In genomic region chr10:43683451-43684197, GRCh38 we compare ENCODE assay signal across 9 cellular contexts. TPM values are rescaled to one million over a fixed set of nuclear protein-coding genes. Genes with fewer than 3 reads are reported as not detected.
DNase-seq lines count a peak whose midpoint lies in the region; ATAC-seq and TF ChIP-seq lines count a peak whose summit lies in the region.
"Had no signal": no experiment of that assay in that cellular context is flagged by ENCODE, and none has a peak within 500 bp of the region (broad histone marks: within the 10 kb centered on the region; RNA-seq: fewer than 3 reads in every experiment).

No MANE protein-coding gene starts in this region.

- no peaks in the 10 kb centered on the region for H3K36me3 Mint-ChIP-seq in nephron progenitor cell (ENCODE audit: low read depth)
- H3K36me3 Mint-ChIP-seq: T-cell had no signal

- DNase-seq in DMS53 (lab: John Stamatoyannopoulos, UW) (peak; percentile 33), DMS53 treated with DMSO at 0.1 percent for 48 hours (lab: John Stamatoyannopoulos, UW; ENCODE audit: unreplicated experiment) (no peak), body of pancreas (peak in 1 of 4 donors; percentile 55), nephron progenitor cell (peak; percentile 26), tibial nerve (ENCODE audit: low spot score in 2 of 2) (no peak), G401 (ENCODE audit: low spot score) (no peak)

- peaks cover 4% of the 10 kb centered on the region for H3K9me3 Mint-ChIP-seq in nephron progenitor cell
- H3K9me3 Mint-ChIP-seq: T-cell had no signal

- no peak for ATAC-seq in body of pancreas
- no peak for ATAC-seq in GM18505 (IDR thresholded peaks at IDR 0.05; ENCODE audit: unreplicated experiment)

- H3K27me3 Mint-ChIP-seq in nephron progenitor cell (ENCODE audit: low read depth, poor library complexity) = peaks cover 34% of the 10 kb centered on the region

- H3K4me3 ChIP-seq in body of pancreas (no peak overlapping the region), tibial nerve (no peak overlapping the region)

- intact Hi-C loops in body of pancreas (cut with DNase I) = no loop called here

- H3K27ac ChIP-seq in body of pancreas (no peak overlapping the region), tibial nerve (no peak overlapping the region)

- peak; percentile 36 for TF ChIP-seq RAD21 in Ishikawa (IDR thresholded peaks at IDR 0.05; ENCODE audit: low read depth)

- WGBS in body of pancreas, 2 donors = 28 to 37% methylated on average over 9 of the region's 9 CpGs
- 48 to 54% methylated on average over 9 of the region's 9 CpGs for WGBS in tibial nerve, 2 donors

- TF ChIP-seq EP300 in Ishikawa (IDR thresholded peaks at IDR 0.05; ENCODE audit: borderline replicate concordance) (no peak), tibial nerve (IDR thresholded peaks at IDR 0.05) (no peak)

- in situ Hi-C loops in G401 (cut with HindIII; ENCODE audit: low sequenced_read_pairs) = no loop called here

- H3K36me3 ChIP-seq in body of pancreas (replicated peaks in 1 of 2; ENCODE audit: insufficient read depth in 1 of 2, low read depth in 2 of 2) (no peaks in the 10 kb centered on the region), tibial nerve (no peaks in the 10 kb centered on the region)

- peak; percentile 12 to 53 (median 44) for TF ChIP-seq CTCF in body of pancreas (IDR thresholded peaks at IDR 0.05)
- TF ChIP-seq CTCF in nephron progenitor cell (IDR thresholded peaks at IDR 0.05) = peak; percentile 39
- peak in 2 of 5 experiments; percentile 6 to 14 for TF ChIP-seq CTCF in tibial nerve (IDR thresholded peaks at IDR 0.05)

- H3K4me1 ChIP-seq in body of pancreas = peaks cover 43% of the 10 kb centered on the region
- peaks cover 0 to 7% (median 0%) of the 10 kb centered on the region in 4 donors for H3K4me1 ChIP-seq in tibial nerve

- no peak overlapping the region for H3K27ac Mint-ChIP-seq in nephron progenitor cell
- H3K27ac Mint-ChIP-seq: T-cell had no signal

- H3K27me3 ChIP-seq in body of pancreas = no peaks in the 10 kb centered on the region
- no peaks in the 10 kb centered on the region for H3K27me3 ChIP-seq in tibial nerve

- TF ChIP-seq POLR2A in body of pancreas (IDR thresholded peaks at IDR 0.05) (no peak), GM18505 (IDR thresholded peaks at IDR 0.05; ENCODE audit: borderline replicate concordance, extremely low read depth, insufficient read depth, insufficient read length) (no peak), tibial nerve (IDR thresholded peaks at IDR 0.05) (no peak)

- H3K9me3 ChIP-seq in body of pancreas = no peaks in the 10 kb centered on the region
- no peaks in the 10 kb centered on the region for H3K9me3 ChIP-seq in tibial nerve

- H3K4me1 Mint-ChIP-seq in nephron progenitor cell = peaks cover 19% of the 10 kb centered on the region

- no peak overlapping the region for H3K4me3 Mint-ChIP-seq in nephron progenitor cell
- H3K4me3 Mint-ChIP-seq: T-cell had no signal

TF ChIP-seq in Ishikawa, 13 proteins besides CTCF, POLR2A, EP300 and RAD21:
- TF ChIP-seq FOXM1 (IDR thresholded peaks at IDR 0.05; ENCODE audit: borderline replicate concordance, low read depth) (no peak), TEAD4 (IDR thresholded peaks at IDR 0.05) (no peak), USF1 (IDR thresholded peaks at IDR 0.05) (no peak), YY1 (IDR thresholded peaks at IDR 0.05; ENCODE audit: low read depth) (no peak), CEBPB (IDR thresholded peaks at IDR 0.05) (no peak), MAX (IDR thresholded peaks at IDR 0.05) (no peak), NFIC (IDR thresholded peaks at IDR 0.05) (no peak), REST (IDR thresholded peaks at IDR 0.05; ENCODE audit: low read depth) (no peak), ZBTB7A (IDR thresholded peaks at IDR 0.05; ENCODE audit: low read depth) (no peak), TCF12 (IDR thresholded peaks at IDR 0.05; ENCODE audit: low read depth) (no peak), CREB1 (IDR thresholded peaks at IDR 0.05; ENCODE audit: low read depth) (no peak), TAF1 (IDR thresholded peaks at IDR 0.05; ENCODE audit: low read depth) (no peak), EGR1 (IDR thresholded peaks at IDR 0.05) (no peak)

RNA-seq across cellular contexts. Expression of gene ZNF32, which starts 34.9 kb away (rescaled TPM):
- total RNA-seq in body of pancreas = 10 to 100 TPM; 31.6 to 47.5 TPM
- 10 to 100 TPM; 33.6 to 66.1 (median 52.5) TPM for total RNA-seq in tibial nerve
- 15.9 and 22.9 TPM in 2 replicates for total RNA-seq in G401 (2014; rRNA removed; shearing (Covaris generic))

Comparison
In these comparisons a context has a peak if more than half of its experiments do, and no peak if none do; other contexts are left out.
1. DNase-seq: peak in DMS53 (single experiment) and nephron progenitor cell (single experiment); none in DMS53 treated with DMSO at 0.1 percent for 48 hours (single experiment), tibial nerve (0 of 2) and G401 (single experiment).